1 cellular context compared by ENCODE assay signal in the genomic region with DNA sequence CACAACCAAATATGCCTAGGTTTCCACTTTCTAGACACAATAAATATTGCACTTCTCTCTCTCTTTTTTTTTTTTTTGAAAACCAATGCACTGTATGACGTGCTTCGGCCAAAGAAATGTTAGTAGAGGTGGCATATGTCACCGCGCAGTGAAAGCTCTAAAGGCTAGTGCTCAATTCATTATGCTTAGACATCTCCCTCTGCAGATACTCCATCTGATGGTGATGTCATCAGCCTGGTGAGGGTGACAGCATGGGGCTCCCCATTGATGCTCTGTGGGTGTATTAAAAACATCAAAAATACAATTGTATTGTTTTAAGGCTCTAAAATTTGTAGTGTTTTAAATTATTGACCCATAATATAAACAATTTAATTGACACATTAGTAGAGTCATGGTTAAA.
TF ChIP-seq lines count a peak whose summit lies in the region.

No MANE protein-coding gene starts in this region.

TF ChIP-seq in HepG2, 621 proteins besides CTCF, POLR2A, EP300 and RAD21 (continued from another document):
- TF ChIP-seq, protein P1, sequence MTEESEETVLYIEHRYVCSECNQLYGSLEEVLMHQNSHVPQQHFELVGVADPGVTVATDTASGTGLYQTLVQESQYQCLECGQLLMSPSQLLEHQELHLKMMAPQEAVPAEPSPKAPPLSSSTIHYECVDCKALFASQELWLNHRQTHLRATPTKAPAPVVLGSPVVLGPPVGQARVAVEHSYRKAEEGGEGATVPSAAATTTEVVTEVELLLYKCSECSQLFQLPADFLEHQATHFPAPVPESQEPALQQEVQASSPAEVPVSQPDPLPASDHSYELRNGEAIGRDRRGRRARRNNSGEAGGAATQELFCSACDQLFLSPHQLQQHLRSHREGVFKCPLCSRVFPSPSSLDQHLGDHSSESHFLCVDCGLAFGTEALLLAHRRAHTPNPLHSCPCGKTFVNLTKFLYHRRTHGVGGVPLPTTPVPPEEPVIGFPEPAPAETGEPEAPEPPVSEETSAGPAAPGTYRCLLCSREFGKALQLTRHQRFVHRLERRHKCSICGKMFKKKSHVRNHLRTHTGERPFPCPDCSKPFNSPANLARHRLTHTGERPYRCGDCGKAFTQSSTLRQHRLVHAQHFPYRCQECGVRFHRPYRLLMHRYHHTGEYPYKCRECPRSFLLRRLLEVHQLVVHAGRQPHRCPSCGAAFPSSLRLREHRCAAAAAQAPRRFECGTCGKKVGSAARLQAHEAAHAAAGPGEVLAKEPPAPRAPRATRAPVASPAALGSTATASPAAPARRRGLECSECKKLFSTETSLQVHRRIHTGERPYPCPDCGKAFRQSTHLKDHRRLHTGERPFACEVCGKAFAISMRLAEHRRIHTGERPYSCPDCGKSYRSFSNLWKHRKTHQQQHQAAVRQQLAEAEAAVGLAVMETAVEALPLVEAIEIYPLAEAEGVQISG (CRISPR knock-in tag; IDR thresholded peaks at IDR 0.05), result no peak
- TF ChIP-seq RBAK (CRISPR knock-in tag; IDR thresholded peaks at IDR 0.05) (no peak), ZNF138 (CRISPR knock-in tag; IDR thresholded peaks at IDR 0.05; ENCODE audit: low read depth) (no peak), CREB1 (IDR thresholded peaks at IDR 0.05) (peak; percentile 69), CREB1 (CRISPR knock-in tag; IDR thresholded peaks at IDR 0.05) (no peak), MTA1 (CRISPR knock-in tag; IDR thresholded peaks at IDR 0.05; ENCODE audit: borderline replicate concordance) (no peak), CBX1 (IDR thresholded peaks at IDR 0.05; ENCODE audit: low read depth) (no peak)
- TF ChIP-seq, protein P2, sequence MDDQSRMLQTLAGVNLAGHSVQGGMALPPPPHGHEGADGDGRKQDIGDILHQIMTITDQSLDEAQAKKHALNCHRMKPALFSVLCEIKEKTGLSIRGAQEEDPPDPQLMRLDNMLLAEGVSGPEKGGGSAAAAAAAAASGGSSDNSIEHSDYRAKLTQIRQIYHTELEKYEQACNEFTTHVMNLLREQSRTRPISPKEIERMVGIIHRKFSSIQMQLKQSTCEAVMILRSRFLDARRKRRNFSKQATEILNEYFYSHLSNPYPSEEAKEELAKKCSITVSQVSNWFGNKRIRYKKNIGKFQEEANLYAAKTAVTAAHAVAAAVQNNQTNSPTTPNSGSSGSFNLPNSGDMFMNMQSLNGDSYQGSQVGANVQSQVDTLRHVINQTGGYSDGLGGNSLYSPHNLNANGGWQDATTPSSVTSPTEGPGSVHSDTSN (CRISPR knock-in tag; IDR thresholded peaks at IDR 0.05; ENCODE audit: borderline replicate concordance), result no peak
